In the genomic region with DNA sequence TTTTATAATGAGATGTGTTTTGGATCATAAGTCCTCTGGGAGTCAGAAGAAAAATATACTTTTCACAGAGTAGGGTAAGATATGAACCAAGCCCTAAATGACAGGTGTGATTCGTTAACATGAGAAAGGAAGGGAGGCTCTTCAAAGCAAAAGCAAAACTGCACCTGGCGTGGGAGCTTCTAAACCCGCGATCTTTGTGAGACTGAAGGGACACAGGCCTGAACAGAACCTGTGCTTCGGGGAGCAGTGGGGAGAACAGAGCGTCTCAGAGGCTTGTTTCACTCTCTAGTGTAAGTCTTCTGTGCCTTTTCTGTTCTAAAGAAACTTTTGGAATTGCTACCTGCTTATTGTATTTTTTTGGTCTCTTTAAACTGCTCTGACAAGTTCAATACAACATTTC, we compare ENCODE assay signal across 8 cellular contexts. TPM values are rescaled to one million over a fixed set of nuclear protein-coding genes. Genes with fewer than 3 reads are reported as not detected.
DNase-seq lines count a peak whose midpoint lies in the region; ATAC-seq and TF ChIP-seq lines count a peak whose summit lies in the region.

No MANE protein-coding gene starts in this region.

- no peaks in the 10 kb centered on the region for H4K20me1 ChIP-seq in GM23338 (replicated peaks; ENCODE audit: insufficient read depth)

- POLR2A ChIA-PET in naive thymus-derived CD8-positive, alpha-beta T cell (lab: Charles Lee) = interaction anchor here (1.0 kb wide), 1 partner anchor 31 kb away, joined by 4 read pairs; the partner anchor contains the start of gene CYP4V2

- no peaks in the 10 kb centered on the region for H3K79me2 ChIP-seq in GM23338 (replicated peaks; ENCODE audit: insufficient read depth)

- H3K4me1 Mint-ChIP-seq in GM23338 = peaks cover 15% of the 10 kb centered on the region
- peaks cover 0 to 6% (median 3%) of the 10 kb centered on the region in 4 donors for H3K4me1 Mint-ChIP-seq in naive thymus-derived CD8-positive, alpha-beta T cell

- peaks cover 5% of the 10 kb centered on the region for H3K36me3 Mint-ChIP-seq in GM23338 (ENCODE audit: low read depth)
- no peaks in the 10 kb centered on the region for H3K36me3 Mint-ChIP-seq in naive thymus-derived CD8-positive, alpha-beta T cell

- no peaks in the 10 kb centered on the region for H3K36me3 ChIP-seq in GM23338 (ENCODE audit: insufficient read depth)

- no peak overlapping the region for H2AFZ ChIP-seq in GM23338

- H3K4me3 Mint-ChIP-seq in GM23338 = no peak overlapping the region
- H3K4me3 Mint-ChIP-seq in naive thymus-derived CD8-positive, alpha-beta T cell = peak overlapping the region in 7 of 10 donors; percentile 2 to 60 (median 34)

- H3K4me3 ChIP-seq in GM23338 = no peak overlapping the region

- peak overlapping the region; percentile 42; the same call in 1 of the 2 replicates for H3K27ac Mint-ChIP-seq in GM23338
- peak overlapping the region in 7 of 10 donors; percentile 23 to 78 (median 30) for H3K27ac Mint-ChIP-seq in naive thymus-derived CD8-positive, alpha-beta T cell

- H3K9me2 ChIP-seq in GM23338 (ENCODE audit: insufficient read depth) = no peaks in the 10 kb centered on the region

- peaks cover 10% of the 10 kb centered on the region; the same call in 1 of the 2 replicates for H3F3A ChIP-seq in GM23338 (replicated peaks; ENCODE audit: low read depth)

- H3K27ac ChIP-seq in GM23338 (ENCODE audit: low read depth) = no peak overlapping the region

- no peak for TF ChIP-seq CTCF in GM23338 (conservative IDR thresholded peaks at IDR 0.05; ENCODE audit: low read depth in 2 of 2)

- H3K27me3 Mint-ChIP-seq in GM23338 (ENCODE audit: insufficient read depth, low read depth, poor library complexity) = no peaks in the 10 kb centered on the region
- peaks cover 2 to 13% (median 10%) of the 10 kb centered on the region in 5 donors for H3K27me3 Mint-ChIP-seq in naive thymus-derived CD8-positive, alpha-beta T cell

- ATAC-seq in activated CD4-positive, CD25-positive, alpha-beta regulatory T cell treated with anti-CD3 and anti-CD28 coated beads, Interleukin-2, amount 50 U/mL, for 24 hours = peak; percentile 70 to 71
- ATAC-seq in GM23338 = no peak
- ATAC-seq in naive thymus-derived CD8-positive, alpha-beta T cell = no peak

- no peaks in the 10 kb centered on the region for H3K27me3 ChIP-seq in GM23338 (ENCODE audit: insufficient read depth)

- H3K4me2 ChIP-seq in GM23338 = no peak overlapping the region

- H3K4me1 ChIP-seq in GM23338 (ENCODE audit: insufficient read depth) = 0 out of 2 replicates have a peak, but pooled peaks cover 4% of the 10 kb centered on the region

- DNase-seq in activated CD4-positive, CD25-positive, alpha-beta regulatory T cell treated with anti-CD3 and anti-CD28 coated beads, Interleukin-2, amount 50 U/mL, for 72 hours = no peak
- peak; percentile 45 for DNase-seq in GM23338 (ENCODE audit: low spot score)
- peak; percentile 8 for DNase-seq in NCI-H1092 (lab: John Stamatoyannopoulos, UW)
- no peak for DNase-seq in naive thymus-derived CD8-positive, alpha-beta T cell
- no peak for DNase-seq in activated gamma-delta T cell treated with Interleukin-2 at 50 U/mL for 16 hours
- DNase-seq in inferior parietal cortex (ENCODE audit: extremely low spot score) = no peak
- DNase-seq in NOMO-1 treated with dmso at 0.1 percent for 144 hours (lab: John Stamatoyannopoulos, UW; ENCODE audit: unreplicated experiment) = no peak

- no peaks in the 10 kb centered on the region for H3K9me3 Mint-ChIP-seq in GM23338
- H3K9me3 Mint-ChIP-seq in naive thymus-derived CD8-positive, alpha-beta T cell = no peaks in the 10 kb centered on the region

TF ChIP-seq in GM23338, 12 proteins besides CTCF, POLR2A, EP300 and RAD21 (continues in another document):
- no peak for TF ChIP-seq CREB1 (CRISPR knock-in tag; IDR thresholded peaks at IDR 0.05; ENCODE audit: low read depth)
- TF ChIP-seq ETS1 (IDR thresholded peaks at IDR 0.05) = no peak
- TF ChIP-seq REST (IDR thresholded peaks at IDR 0.05; ENCODE audit: unreplicated experiment) = no peak
- no peak for TF ChIP-seq EZH2phosphoT487 (IDR thresholded peaks at IDR 0.05; ENCODE audit: unreplicated experiment)
- TF ChIP-seq POLR2AphosphoS5 (IDR thresholded peaks at IDR 0.05; ENCODE audit: low read depth) = no peak
- TF ChIP-seq NANOG (IDR thresholded peaks at IDR 0.05; ENCODE audit: borderline replicate concordance) = no peak
- no peak for TF ChIP-seq EZH2 (IDR thresholded peaks at IDR 0.05; ENCODE audit: low read depth, unreplicated experiment)
- TF ChIP-seq ZNF331 (CRISPR knock-in tag; IDR thresholded peaks at IDR 0.05; ENCODE audit: low read depth) = no peak
- no peak for TF ChIP-seq ZNF114 (CRISPR knock-in tag; IDR thresholded peaks at IDR 0.05)

RNA-seq across cellular contexts. Expression of gene CYP4V2, which starts 30.2 kb away (rescaled TPM):
- total RNA-seq in GM23338 (2014; rRNA removed; shearing (Covaris generic)) = 3.1 and 3.4 TPM in 2 replicates
- polyA plus RNA-seq in GM23338 (2016; fragmentation: Nextera tagmentation; extraction: Ambion mirVana) = 1.4 and 1.5 TPM in 2 replicates
- 10 to 100 TPM; 29.4 to 30.3 TPM for total RNA-seq in naive thymus-derived CD8-positive, alpha-beta T cell
- 10 to 100 TPM; 19.3 to 28.4 (median 22.9) TPM for polyA plus RNA-seq in naive thymus-derived CD8-positive, alpha-beta T cell

RNA-seq across cellular contexts. Expression of gene FAM149A, which starts 56.6 kb away (rescaled TPM):
- 13.3 and 22.5 TPM in 2 replicates for total RNA-seq in GM23338 (2014; rRNA removed; shearing (Covaris generic))
- polyA plus RNA-seq in GM23338 (2016; fragmentation: Nextera tagmentation; extraction: Ambion mirVana) = 10.8 and 11.6 TPM in 2 replicates
- 1 to 10 TPM; 2.4 to 2.5 TPM for total RNA-seq in naive thymus-derived CD8-positive, alpha-beta T cell
- polyA plus RNA-seq in naive thymus-derived CD8-positive, alpha-beta T cell = under 1 TPM in 2 of 3 donors, not detected in 1; 0.12 to 0.18 TPM

Comparison
In these comparisons a context has a peak if more than half of its experiments do, and no peak if none do; other contexts are left out.
1. ATAC-seq: peak in activated CD4-positive, CD25-positive, alpha-beta regulatory T cell treated with anti-CD3 and anti-CD28 coated beads, Interleukin-2, amount 50 U/mL, for 24 hours (2 of 2); none in GM23338 (single experiment) and naive thymus-derived CD8-positive, alpha-beta T cell (0 of 2).
2. DNase-seq: peak in GM23338 (single experiment) and NCI-H1092 (single experiment); none in activated CD4-positive, CD25-positive, alpha-beta regulatory T cell treated with anti-CD3 and anti-CD28 coated beads, Interleukin-2, amount 50 U/mL, for 72 hours (single experiment), naive thymus-derived CD8-positive, alpha-beta T cell (0 of 10), activated gamma-delta T cell treated with Interleukin-2 at 50 U/mL for 16 hours (single experiment), inferior parietal cortex (single experiment) and NOMO-1 treated with dmso at 0.1 percent for 144 hours (single experiment).